In the genomic region with DNA sequence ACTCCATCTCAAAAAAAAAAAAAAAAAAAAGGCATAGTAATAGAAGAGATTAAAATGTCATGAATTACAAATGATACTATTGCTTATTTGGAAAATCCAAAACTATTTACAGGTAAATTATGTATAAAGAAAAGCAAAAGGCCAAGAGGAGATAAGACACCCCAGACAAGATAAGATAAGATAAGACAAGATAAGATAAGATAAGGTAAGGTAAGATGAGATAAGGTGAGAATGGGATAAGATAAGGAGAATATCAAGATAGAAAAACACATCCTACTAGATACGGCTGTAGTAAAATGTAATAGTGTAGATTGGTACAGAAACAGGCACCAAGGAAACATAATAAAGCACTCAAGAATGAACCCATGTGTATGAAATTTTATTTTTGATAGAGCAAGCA, we compare ENCODE assay signal across 12 cellular contexts. TPM values are rescaled to one million over a fixed set of nuclear protein-coding genes. Genes with fewer than 3 reads are reported as not detected.
DNase-seq lines count a peak whose midpoint lies in the region; ATAC-seq and TF ChIP-seq lines count a peak whose summit lies in the region.
"Had no signal": no experiment of that assay in that cellular context is flagged by ENCODE, and none has a peak within 500 bp of the region (broad histone marks: within the 10 kb centered on the region; RNA-seq: fewer than 3 reads in every experiment).

No MANE protein-coding gene starts in this region.

- CTCF ChIA-PET in HEK293 (lab: Yijun Ruan, JAX) (no interaction called here), WTC11 (lab: Charles Lee) (interaction anchor here (0.6 to 0.7 kb wide), 2 partner anchors 338 to 1370 kb away, joined by 3 to 4 read pairs; no protein-coding TSS in a partner anchor)

- H3K4me3 Mint-ChIP-seq in WTC11: no peak overlapping the region
- H3K4me3 Mint-ChIP-seq: B cell; CD8-positive, alpha-beta T cell; GM23338; HFFc6 had no signal

- TF ChIP-seq CTCF in HEK293 (tag by site-specific recombination; IDR thresholded peaks at IDR 0.05) (no peak), WTC11 (IDR thresholded peaks at IDR 0.05) (no peak)

- H3K36me3 ChIP-seq in HEK293 (ENCODE audit: control insufficient read depth in 2 of 2, insufficient read depth in 1 of 2, low read length in 2 of 2): no peaks in the 10 kb centered on the region

- intact Hi-C loops in left colon (cut with DNase I, micrococcal nuclease): no loop called here

- H3K4me1 Mint-ChIP-seq in WTC11: no peaks in the 10 kb centered on the region
- H3K4me1 Mint-ChIP-seq: B cell, GM23338 had no signal

- H3K9me3 ChIP-seq in HEK293 (ENCODE audit: control insufficient read depth, insufficient read depth, low read depth, low read length): no peaks in the 10 kb centered on the region

- H3K27ac ChIP-seq in HEK293 (ENCODE audit: extremely low read depth, low read depth, low read length): no peak overlapping the region
- H3K27ac ChIP-seq: BLaER1 treated with 17β-estradiol and CSF1 and Interleukin-3, amounts not matched to agents 10 nM and 100 nM had no signal

- DNase-seq in WTC11 (ENCODE audit: low spot score) (no peak), left colon (no peak), SW480 (ENCODE audit: low spot score) (no peak), NK-92 (lab: John Stamatoyannopoulos, UW; ENCODE audit: unreplicated experiment) (no peak)
- DNase-seq in stimulated activated CD4-positive, alpha-beta T cell treated with anti-CD3 and anti-CD28 coated beads, Interleukin-1b, Interleukin-23, amount 100 ng/mL, for 48 hours: no peak
- DNase-seq: CD8-positive, alpha-beta T cell; HFFc6 had no signal

- no peak overlapping the region for H3K4me3 ChIP-seq in HEK293 (ENCODE audit: low read depth, low read length)
- H3K4me3 ChIP-seq: BLaER1 treated with 17β-estradiol and CSF1 and Interleukin-3, amounts not matched to agents 10 nM and 100 nM; GM23338 had no signal

- H3K27ac Mint-ChIP-seq in WTC11: no peak overlapping the region
- H3K27ac Mint-ChIP-seq: B cell; CD8-positive, alpha-beta T cell; GM23338; HFFc6 had no signal

- H3K36me3 Mint-ChIP-seq in WTC11: peaks cover 23% of the 10 kb centered on the region
- H3K36me3 Mint-ChIP-seq: CD8-positive, alpha-beta T cell had no signal

- H3K4me1 ChIP-seq in HEK293 (ENCODE audit: control insufficient read depth, insufficient read depth, low read length): no peaks in the 10 kb centered on the region
- H3K4me1 ChIP-seq: BLaER1 treated with 17β-estradiol and CSF1 and Interleukin-3, amounts not matched to agents 10 nM and 100 nM had no signal

- H3K9me3 Mint-ChIP-seq in WTC11: peaks cover 35% of the 10 kb centered on the region
- H3K9me3 Mint-ChIP-seq: CD8-positive, alpha-beta T cell had no signal

- peaks cover 6% of the 10 kb centered on the region; the same call in 1 of the 2 replicates for H3K27me3 Mint-ChIP-seq in WTC11 (ENCODE audit: low read depth)

- ATAC-seq in WTC11: no peak
- ATAC-seq in left colon: peak; percentile 63
- no peak for ATAC-seq in HG02970 (IDR thresholded peaks at IDR 0.05; ENCODE audit: low FRiP score, unreplicated experiment)
- ATAC-seq: GM23338 had no signal

- POLR2A ChIA-PET in HEK293 (lab: Yijun Ruan, JAX): no interaction called here
- POLR2A ChIA-PET in WTC11 (lab: Charles Lee): no interaction called here

TF ChIP-seq in HEK293, 187 proteins besides CTCF, POLR2A, EP300 and RAD21:
- TF ChIP-seq BCL11B (tag by site-specific recombination; IDR thresholded peaks at IDR 0.05; ENCODE audit: low read depth) (0 out of 2 replicates have a peak, but pooled peaks have one; percentile 50), ZNF19 (tag by site-specific recombination; IDR thresholded peaks at IDR 0.05; ENCODE audit: low read depth) (no peak), FEZF1 (tag by site-specific recombination; IDR thresholded peaks at IDR 0.05) (peak; percentile 80), ZXDB (tag by site-specific recombination; IDR thresholded peaks at IDR 0.05) (peak; percentile 82), ZNF510 (tag by site-specific recombination; IDR thresholded peaks at IDR 0.05; ENCODE audit: insufficient replicate concordance) (no peak)
- TF ChIP-seq, protein P1, sequence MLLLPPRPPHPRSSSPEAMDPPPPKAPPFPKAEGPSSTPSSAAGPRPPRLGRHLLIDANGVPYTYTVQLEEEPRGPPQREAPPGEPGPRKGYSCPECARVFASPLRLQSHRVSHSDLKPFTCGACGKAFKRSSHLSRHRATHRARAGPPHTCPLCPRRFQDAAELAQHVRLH (tag by site-specific recombination; IDR thresholded peaks at IDR 0.05): peak; percentile 54; the same call in 1 of the 2 replicates

TF ChIP-seq in WTC11, 78 proteins besides CTCF, POLR2A, EP300 and RAD21:
- no peak for TF ChIP-seq NR2C2 (CRISPR knock-in tag; IDR thresholded peaks at IDR 0.05)
- no peak for TF ChIP-seq TEAD1 (CRISPR knock-in tag; IDR thresholded peaks at IDR 0.05)
- TF ChIP-seq, protein P2, sequence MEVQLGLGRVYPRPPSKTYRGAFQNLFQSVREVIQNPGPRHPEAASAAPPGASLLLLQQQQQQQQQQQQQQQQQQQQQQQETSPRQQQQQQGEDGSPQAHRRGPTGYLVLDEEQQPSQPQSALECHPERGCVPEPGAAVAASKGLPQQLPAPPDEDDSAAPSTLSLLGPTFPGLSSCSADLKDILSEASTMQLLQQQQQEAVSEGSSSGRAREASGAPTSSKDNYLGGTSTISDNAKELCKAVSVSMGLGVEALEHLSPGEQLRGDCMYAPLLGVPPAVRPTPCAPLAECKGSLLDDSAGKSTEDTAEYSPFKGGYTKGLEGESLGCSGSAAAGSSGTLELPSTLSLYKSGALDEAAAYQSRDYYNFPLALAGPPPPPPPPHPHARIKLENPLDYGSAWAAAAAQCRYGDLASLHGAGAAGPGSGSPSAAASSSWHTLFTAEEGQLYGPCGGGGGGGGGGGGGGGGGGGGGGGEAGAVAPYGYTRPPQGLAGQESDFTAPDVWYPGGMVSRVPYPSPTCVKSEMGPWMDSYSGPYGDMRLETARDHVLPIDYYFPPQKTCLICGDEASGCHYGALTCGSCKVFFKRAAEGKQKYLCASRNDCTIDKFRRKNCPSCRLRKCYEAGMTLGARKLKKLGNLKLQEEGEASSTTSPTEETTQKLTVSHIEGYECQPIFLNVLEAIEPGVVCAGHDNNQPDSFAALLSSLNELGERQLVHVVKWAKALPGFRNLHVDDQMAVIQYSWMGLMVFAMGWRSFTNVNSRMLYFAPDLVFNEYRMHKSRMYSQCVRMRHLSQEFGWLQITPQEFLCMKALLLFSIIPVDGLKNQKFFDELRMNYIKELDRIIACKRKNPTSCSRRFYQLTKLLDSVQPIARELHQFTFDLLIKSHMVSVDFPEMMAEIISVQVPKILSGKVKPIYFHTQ (CRISPR knock-in tag; IDR thresholded peaks at IDR 0.05): no peak
- TF ChIP-seq CREM (CRISPR knock-in tag; IDR thresholded peaks at IDR 0.05): no peak
- peak; percentile 65 for TF ChIP-seq JAZF1 (CRISPR knock-in tag; IDR thresholded peaks at IDR 0.05)
- no peak for TF ChIP-seq ZNF416 (CRISPR knock-in tag; IDR thresholded peaks at IDR 0.05)
- TF ChIP-seq, protein P3, sequence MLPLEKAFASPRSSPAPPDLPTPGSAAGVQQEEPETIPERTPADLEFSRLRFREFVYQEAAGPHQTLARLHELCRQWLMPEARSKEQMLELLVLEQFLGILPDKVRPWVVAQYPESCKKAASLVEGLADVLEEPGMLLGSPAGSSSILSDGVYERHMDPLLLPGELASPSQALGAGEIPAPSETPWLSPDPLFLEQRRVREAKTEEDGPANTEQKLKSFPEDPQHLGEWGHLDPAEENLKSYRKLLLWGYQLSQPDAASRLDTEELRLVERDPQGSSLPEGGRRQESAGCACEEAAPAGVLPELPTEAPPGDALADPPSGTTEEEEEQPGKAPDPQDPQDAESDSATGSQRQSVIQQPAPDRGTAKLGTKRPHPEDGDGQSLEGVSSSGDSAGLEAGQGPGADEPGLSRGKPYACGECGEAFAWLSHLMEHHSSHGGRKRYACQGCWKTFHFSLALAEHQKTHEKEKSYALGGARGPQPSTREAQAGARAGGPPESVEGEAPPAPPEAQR (CRISPR knock-in tag; IDR thresholded peaks at IDR 0.05): no peak
- no peak for TF ChIP-seq GABPB1 (CRISPR knock-in tag; IDR thresholded peaks at IDR 0.05)
- TF ChIP-seq, protein P4, sequence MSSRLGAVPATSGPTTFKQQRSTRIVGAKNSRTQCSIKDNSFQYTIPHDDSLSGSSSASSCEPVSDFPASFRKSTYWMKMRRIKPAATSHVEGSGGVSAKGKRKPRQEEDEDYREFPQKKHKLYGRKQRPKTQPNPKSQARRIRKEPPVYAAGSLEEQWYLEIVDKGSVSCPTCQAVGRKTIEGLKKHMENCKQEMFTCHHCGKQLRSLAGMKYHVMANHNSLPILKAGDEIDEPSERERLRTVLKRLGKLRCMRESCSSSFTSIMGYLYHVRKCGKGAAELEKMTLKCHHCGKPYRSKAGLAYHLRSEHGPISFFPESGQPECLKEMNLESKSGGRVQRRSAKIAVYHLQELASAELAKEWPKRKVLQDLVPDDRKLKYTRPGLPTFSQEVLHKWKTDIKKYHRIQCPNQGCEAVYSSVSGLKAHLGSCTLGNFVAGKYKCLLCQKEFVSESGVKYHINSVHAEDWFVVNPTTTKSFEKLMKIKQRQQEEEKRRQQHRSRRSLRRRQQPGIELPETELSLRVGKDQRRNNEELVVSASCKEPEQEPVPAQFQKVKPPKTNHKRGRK (CRISPR knock-in tag; IDR thresholded peaks at IDR 0.05; ENCODE audit: borderline replicate concordance): no peak

RNA-seq across cellular contexts. Expression of a gene that starts 20.9 kb away (rescaled TPM):
- total RNA-seq in WTC11 (2021) (65.0 to 74.1 TPM (median 66.2 TPM) in 3 replicates), left colon (100 to 1,000 TPM; 137 to 290 TPM)

RNA-seq across cellular contexts. Expression of a gene that starts 47.5 kb away (rescaled TPM):
- 10.6 to 11.7 TPM (median 11.0 TPM) in 3 replicates for total RNA-seq in WTC11 (2021)
- 1 to 10 TPM; 4.6 to 4.9 TPM for total RNA-seq in left colon
